Comparison of ENCODE assay signal across 10 cellular contexts in the genomic region with DNA sequence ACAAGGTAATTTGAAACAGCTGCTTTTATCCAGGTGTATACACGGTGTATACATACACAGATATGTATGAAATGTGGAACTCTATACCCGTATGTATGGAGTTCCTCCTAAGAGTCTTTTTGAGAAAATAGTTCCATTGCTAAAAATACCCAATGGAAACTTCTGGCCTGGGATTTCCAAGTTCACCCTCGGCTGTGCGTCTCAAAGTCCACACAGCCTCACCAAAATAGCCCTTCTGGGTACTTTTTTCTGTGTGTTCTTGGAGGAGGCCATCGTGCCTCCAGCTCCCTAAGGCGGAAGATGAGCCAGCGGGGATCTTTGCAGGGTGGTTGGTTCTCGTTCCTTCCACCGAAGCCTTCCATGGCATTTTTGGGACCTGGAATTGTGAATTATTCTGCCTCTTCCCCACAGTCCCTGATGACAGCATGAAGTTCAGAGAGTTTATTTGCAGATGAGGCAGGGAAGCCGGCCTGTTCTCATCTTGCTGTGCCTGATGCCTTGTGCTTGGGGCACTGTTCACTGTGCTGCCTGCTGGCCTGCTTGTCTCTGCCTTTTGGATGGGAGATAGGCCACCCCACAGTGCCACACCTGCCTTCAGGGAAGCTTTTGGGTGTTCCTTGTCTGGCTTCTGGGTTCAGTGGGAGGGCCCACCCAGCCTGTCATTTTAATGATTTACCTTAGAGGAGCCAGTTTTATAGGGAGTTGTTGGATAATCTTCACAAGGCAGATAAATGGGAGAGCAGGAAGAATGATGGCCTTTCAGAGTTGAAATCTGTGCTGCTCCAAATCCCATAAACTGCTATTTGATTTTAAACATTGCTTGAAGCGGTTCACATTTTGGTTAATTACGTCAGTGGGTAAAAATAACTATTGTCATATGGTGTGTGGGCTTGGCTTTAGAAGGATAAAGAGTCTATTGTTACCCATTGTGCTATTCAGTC.
DNase-seq lines count a peak whose midpoint lies in the region; ATAC-seq and TF ChIP-seq lines count a peak whose summit lies in the region.
"Had no signal": no experiment of that assay in that cellular context is flagged by ENCODE, and none has a peak within 500 bp of the region (broad histone marks: within the 10 kb centered on the region; RNA-seq: fewer than 3 reads in every experiment).

No MANE protein-coding gene starts in this region.

- ATAC-seq in heart right ventricle = peak in 4 of 8 donors; percentile 49 to 72 (median 63)
- no peak for ATAC-seq in left cardiac atrium
- peak; percentile 79 for ATAC-seq in body of pancreas
- ATAC-seq in right lobe of liver = peak; percentile 32 to 58 (median 44)
- no peak for ATAC-seq in HG02642 (IDR thresholded peaks at IDR 0.05; ENCODE audit: poor library complexity, unreplicated experiment)
- no peak for ATAC-seq in HG02759 (IDR thresholded peaks at IDR 0.05; ENCODE audit: unreplicated experiment)
- ATAC-seq in GM18502 (IDR thresholded peaks at IDR 0.05; ENCODE audit: poor library complexity, unreplicated experiment) = no peak

- TF ChIP-seq CTCF in heart right ventricle (IDR thresholded peaks at IDR 0.05) (no peak), body of pancreas (IDR thresholded peaks at IDR 0.05) (no peak), right lobe of liver (IDR thresholded peaks at IDR 0.05) (no peak), uterus (IDR thresholded peaks at IDR 0.05) (no peak)

- H3K4me1 ChIP-seq in heart right ventricle (peaks cover 6 to 92% (median 39%) of the 10 kb centered on the region in 9 donors), body of pancreas (peaks cover 46% of the 10 kb centered on the region), right lobe of liver (peaks cover 0 to 85% (median 29%) of the 10 kb centered on the region in 4 donors), uterus (peaks cover 0 to 4% of the 10 kb centered on the region in 2 donors)

- H3K4me3 ChIP-seq in heart right ventricle (no peak overlapping the region), body of pancreas (no peak overlapping the region), right lobe of liver (no peak overlapping the region), uterus (no peak overlapping the region)
- H3K4me3 ChIP-seq: tibial artery had no signal

- peak overlapping the region in 7 of 10 donors; percentile 52 to 67 (median 60) for H3K27ac ChIP-seq in heart right ventricle
- peak overlapping the region; percentile 5 to 80 (median 72) for H3K27ac ChIP-seq in body of pancreas
- peak overlapping the region; percentile 22 to 94 (median 80) for H3K27ac ChIP-seq in right lobe of liver
- H3K27ac ChIP-seq in uterus = peak overlapping the region; percentile 21 to 56
- H3K27ac ChIP-seq: tibial artery had no signal

- WGBS in heart right ventricle, 2 donors = 69 to 74% methylated on average over 12 of the region's 12 CpGs
- WGBS in body of pancreas, 2 donors = 65 to 76% methylated on average over 11 to 12 of the region's 12 CpGs
- 38% methylated on average over 5 of the region's 12 CpGs for WGBS in right lobe of liver (ENCODE audit: insufficient coverage, low coverage, low lambda C conversion rate, missing lambda C conversion rate)

- H3K9me3 ChIP-seq in heart right ventricle = no peaks in the 10 kb centered on the region
- no peaks in the 10 kb centered on the region for H3K9me3 ChIP-seq in body of pancreas
- no peaks in the 10 kb centered on the region for H3K9me3 ChIP-seq in right lobe of liver
- H3K9me3 ChIP-seq in uterus = no peaks in the 10 kb centered on the region
- H3K9me3 ChIP-seq: tibial artery had no signal

- H3K36me3 ChIP-seq in heart right ventricle = no peaks in the 10 kb centered on the region
- no peaks in the 10 kb centered on the region for H3K36me3 ChIP-seq in body of pancreas (replicated peaks in 1 of 2; ENCODE audit: insufficient read depth in 1 of 2, low read depth in 2 of 2)
- no peaks in the 10 kb centered on the region for H3K36me3 ChIP-seq in right lobe of liver
- no peaks in the 10 kb centered on the region for H3K36me3 ChIP-seq in uterus
- H3K36me3 ChIP-seq: tibial artery had no signal

- intact Hi-C loops in heart right ventricle (cut with DNase I) (loop anchor here in 2 of 10 donors (5.0 to 10.0 kb wide), 2 partner anchors 122 to 139 kb away; partner anchors contain the start of gene PTPRJ (in 1 of the 2)), left cardiac atrium (cut with DNase I) (no loop called here), body of pancreas (cut with DNase I) (no loop called here), right lobe of liver (cut with DNase I) (loop anchor here in 1 of 2 donors (5.0 kb wide), 1 partner anchor 107 kb away; no protein-coding TSS in a partner anchor), uterus (cut with DNase I; ENCODE audit: low total_unique reads) (no loop called here)

- H3K27me3 ChIP-seq in heart right ventricle (no peaks in the 10 kb centered on the region), body of pancreas (no peaks in the 10 kb centered on the region), right lobe of liver (no peaks in the 10 kb centered on the region), uterus (no peaks in the 10 kb centered on the region)
- H3K27me3 ChIP-seq: tibial artery had no signal

- peak in 1 of 3 donors; percentile 10 for TF ChIP-seq POLR2A in body of pancreas (IDR thresholded peaks at IDR 0.05)
- TF ChIP-seq POLR2A in right lobe of liver (IDR thresholded peaks at IDR 0.05) = no peak
- no peak for TF ChIP-seq POLR2A in uterus (IDR thresholded peaks at IDR 0.05)

- DNase-seq in heart right ventricle (no peak), left cardiac atrium (no peak), body of pancreas (no peak), right lobe of liver (peak; percentile 48 to 79 (median 61)), uterus (no peak)
- DNase-seq: central memory CD4-positive, alpha-beta T cell; tibial artery had no signal

Comparison
In these comparisons a context has a peak if more than half of its experiments do, and no peak if none do; other contexts are left out.
1. ATAC-seq: peak in body of pancreas (single experiment) and right lobe of liver (4 of 4); none in left cardiac atrium (0 of 2), HG02642 (single experiment), HG02759 (single experiment) and GM18502 (single experiment).
2. DNase-seq: peak in right lobe of liver (3 of 3); none in heart right ventricle (0 of 2), left cardiac atrium (single experiment), body of pancreas (0 of 4) and uterus (0 of 2).
3. Peak in every context shown above with its lines, with median percentiles within 50 percentile points of each other: H3K27ac ChIP-seq.